1 cellular context compared by ENCODE assay signal in the genomic region with DNA sequence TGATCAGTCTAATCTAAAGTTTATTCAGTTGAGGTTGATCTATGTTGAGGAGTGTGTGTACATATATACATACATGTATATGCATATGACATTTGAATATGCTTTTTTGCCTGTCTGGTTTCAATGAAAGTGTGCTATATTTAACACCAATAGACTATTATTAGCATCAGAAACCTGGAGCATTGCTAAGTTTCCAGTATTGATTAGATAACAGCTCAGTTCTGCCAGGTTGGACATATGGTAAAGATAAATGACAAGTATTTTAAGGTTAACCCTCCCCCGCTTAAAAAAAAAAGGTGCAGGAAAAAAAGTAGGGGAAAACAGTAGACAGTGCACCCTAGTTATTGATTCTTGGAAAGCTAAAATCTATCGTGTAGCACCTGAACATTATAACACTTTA.
TF ChIP-seq lines count a peak whose summit lies in the region.

No MANE protein-coding gene starts in this region.

TF ChIP-seq in GM23338, 12 proteins besides CTCF, POLR2A, EP300 and RAD21 (continued from another document):
- TF ChIP-seq, protein P1, sequence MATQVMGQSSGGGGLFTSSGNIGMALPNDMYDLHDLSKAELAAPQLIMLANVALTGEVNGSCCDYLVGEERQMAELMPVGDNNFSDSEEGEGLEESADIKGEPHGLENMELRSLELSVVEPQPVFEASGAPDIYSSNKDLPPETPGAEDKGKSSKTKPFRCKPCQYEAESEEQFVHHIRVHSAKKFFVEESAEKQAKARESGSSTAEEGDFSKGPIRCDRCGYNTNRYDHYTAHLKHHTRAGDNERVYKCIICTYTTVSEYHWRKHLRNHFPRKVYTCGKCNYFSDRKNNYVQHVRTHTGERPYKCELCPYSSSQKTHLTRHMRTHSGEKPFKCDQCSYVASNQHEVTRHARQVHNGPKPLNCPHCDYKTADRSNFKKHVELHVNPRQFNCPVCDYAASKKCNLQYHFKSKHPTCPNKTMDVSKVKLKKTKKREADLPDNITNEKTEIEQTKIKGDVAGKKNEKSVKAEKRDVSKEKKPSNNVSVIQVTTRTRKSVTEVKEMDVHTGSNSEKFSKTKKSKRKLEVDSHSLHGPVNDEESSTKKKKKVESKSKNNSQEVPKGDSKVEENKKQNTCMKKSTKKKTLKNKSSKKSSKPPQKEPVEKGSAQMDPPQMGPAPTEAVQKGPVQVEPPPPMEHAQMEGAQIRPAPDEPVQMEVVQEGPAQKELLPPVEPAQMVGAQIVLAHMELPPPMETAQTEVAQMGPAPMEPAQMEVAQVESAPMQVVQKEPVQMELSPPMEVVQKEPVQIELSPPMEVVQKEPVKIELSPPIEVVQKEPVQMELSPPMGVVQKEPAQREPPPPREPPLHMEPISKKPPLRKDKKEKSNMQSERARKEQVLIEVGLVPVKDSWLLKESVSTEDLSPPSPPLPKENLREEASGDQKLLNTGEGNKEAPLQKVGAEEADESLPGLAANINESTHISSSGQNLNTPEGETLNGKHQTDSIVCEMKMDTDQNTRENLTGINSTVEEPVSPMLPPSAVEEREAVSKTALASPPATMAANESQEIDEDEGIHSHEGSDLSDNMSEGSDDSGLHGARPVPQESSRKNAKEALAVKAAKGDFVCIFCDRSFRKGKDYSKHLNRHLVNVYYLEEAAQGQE (IDR thresholded peaks at IDR 0.05; ENCODE audit: unreplicated experiment) = no peak
- TF ChIP-seq NANOG (IDR thresholded peaks at IDR 0.05; ENCODE audit: borderline replicate concordance) (no peak), POLR2AphosphoS5 (IDR thresholded peaks at IDR 0.05; ENCODE audit: low read depth) (no peak), EZH2 (IDR thresholded peaks at IDR 0.05; ENCODE audit: low read depth, unreplicated experiment) (no peak), EZH2phosphoT487 (IDR thresholded peaks at IDR 0.05; ENCODE audit: unreplicated experiment) (no peak)
- TF ChIP-seq, protein P2, sequence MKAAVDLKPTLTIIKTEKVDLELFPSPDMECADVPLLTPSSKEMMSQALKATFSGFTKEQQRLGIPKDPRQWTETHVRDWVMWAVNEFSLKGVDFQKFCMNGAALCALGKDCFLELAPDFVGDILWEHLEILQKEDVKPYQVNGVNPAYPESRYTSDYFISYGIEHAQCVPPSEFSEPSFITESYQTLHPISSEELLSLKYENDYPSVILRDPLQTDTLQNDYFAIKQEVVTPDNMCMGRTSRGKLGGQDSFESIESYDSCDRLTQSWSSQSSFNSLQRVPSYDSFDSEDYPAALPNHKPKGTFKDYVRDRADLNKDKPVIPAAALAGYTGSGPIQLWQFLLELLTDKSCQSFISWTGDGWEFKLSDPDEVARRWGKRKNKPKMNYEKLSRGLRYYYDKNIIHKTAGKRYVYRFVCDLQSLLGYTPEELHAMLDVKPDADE (IDR thresholded peaks at IDR 0.05) = no peak
- TF ChIP-seq, protein P3, sequence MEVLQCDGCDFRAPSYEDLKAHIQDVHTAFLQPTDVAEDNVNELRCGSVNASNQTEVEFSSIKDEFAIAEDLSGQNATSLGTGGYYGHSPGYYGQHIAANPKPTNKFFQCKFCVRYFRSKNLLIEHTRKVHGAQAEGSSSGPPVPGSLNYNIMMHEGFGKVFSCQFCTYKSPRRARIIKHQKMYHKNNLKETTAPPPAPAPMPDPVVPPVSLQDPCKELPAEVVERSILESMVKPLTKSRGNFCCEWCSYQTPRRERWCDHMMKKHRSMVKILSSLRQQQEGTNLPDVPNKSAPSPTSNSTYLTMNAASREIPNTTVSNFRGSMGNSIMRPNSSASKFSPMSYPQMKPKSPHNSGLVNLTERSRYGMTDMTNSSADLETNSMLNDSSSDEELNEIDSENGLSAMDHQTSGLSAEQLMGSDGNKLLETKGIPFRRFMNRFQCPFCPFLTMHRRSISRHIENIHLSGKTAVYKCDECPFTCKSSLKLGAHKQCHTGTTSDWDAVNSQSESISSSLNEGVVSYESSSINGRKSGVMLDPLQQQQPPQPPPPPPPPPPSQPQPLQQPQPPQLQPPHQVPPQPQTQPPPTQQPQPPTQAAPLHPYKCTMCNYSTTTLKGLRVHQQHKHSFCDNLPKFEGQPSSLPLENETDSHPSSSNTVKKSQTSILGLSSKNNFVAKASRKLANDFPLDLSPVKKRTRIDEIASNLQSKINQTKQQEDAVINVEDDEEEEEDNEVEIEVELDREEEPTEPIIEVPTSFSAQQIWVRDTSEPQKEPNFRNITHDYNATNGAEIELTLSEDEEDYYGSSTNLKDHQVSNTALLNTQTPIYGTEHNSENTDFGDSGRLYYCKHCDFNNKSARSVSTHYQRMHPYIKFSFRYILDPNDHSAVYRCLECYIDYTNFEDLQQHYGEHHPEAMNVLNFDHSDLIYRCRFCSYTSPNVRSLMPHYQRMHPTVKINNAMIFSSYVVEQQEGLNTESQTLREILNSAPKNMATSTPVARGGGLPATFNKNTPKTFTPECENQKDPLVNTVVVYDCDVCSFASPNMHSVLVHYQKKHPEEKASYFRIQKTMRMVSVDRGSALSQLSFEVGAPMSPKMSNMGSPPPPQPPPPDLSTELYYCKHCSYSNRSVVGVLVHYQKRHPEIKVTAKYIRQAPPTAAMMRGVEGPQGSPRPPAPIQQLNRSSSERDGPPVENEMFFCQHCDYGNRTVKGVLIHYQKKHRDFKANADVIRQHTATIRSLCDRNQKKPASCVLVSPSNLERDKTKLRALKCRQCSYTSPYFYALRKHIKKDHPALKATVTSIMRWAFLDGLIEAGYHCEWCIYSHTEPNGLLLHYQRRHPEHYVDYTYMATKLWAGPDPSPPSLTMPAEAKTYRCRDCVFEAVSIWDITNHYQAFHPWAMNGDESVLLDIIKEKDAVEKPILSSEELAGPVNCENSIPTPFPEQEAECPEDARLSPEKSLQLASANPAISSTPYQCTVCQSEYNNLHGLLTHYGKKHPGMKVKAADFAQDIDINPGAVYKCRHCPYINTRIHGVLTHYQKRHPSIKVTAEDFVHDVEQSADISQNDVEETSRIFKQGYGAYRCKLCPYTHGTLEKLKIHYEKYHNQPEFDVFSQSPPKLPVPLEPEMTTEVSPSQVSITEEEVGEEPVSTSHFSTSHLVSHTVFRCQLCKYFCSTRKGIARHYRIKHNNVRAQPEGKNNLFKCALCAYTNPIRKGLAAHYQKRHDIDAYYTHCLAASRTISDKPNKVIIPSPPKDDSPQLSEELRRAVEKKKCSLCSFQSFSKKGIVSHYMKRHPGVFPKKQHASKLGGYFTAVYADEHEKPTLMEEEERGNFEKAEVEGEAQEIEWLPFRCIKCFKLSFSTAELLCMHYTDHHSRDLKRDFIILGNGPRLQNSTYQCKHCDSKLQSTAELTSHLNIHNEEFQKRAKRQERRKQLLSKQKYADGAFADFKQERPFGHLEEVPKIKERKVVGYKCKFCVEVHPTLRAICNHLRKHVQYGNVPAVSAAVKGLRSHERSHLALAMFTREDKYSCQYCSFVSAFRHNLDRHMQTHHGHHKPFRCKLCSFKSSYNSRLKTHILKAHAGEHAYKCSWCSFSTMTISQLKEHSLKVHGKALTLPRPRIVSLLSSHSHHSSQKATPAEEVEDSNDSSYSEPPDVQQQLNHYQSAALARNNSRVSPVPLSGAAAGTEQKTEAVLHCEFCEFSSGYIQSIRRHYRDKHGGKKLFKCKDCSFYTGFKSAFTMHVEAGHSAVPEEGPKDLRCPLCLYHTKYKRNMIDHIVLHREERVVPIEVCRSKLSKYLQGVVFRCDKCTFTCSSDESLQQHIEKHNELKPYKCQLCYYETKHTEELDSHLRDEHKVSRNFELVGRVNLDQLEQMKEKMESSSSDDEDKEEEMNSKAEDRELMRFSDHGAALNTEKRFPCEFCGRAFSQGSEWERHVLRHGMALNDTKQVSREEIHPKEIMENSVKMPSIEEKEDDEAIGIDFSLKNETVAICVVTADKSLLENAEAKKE (CRISPR knock-in tag; IDR thresholded peaks at IDR 0.05) = no peak
